In genomic region chr11:7577883-7578242, GRCh38 we compare ENCODE assay signal across 7 cellular contexts.
DNase-seq lines count a peak whose midpoint lies in the region; ATAC-seq lines count a peak whose summit lies in the region.

No MANE protein-coding gene starts in this region.

- H3K27me3 ChIP-seq in duodenal mucosa (ENCODE audit: control insufficient read depth in 1 of 2, insufficient read depth in 2 of 2, low read length in 2 of 2) = no peaks in the 10 kb centered on the region
- no peaks in the 10 kb centered on the region for H3K27me3 ChIP-seq in muscle layer of duodenum (ENCODE audit: low read depth, low read length)

- H3K36me3 ChIP-seq in duodenal mucosa (ENCODE audit: control insufficient read depth in 1 of 2, insufficient read depth in 2 of 2, low read length in 2 of 2) = peaks cover 0 to 4% of the 10 kb centered on the region in 2 donors
- no peaks in the 10 kb centered on the region for H3K36me3 ChIP-seq in muscle layer of duodenum (ENCODE audit: control insufficient read depth in 1 of 2, insufficient read depth in 2 of 2, low read length in 2 of 2)

- DNase-seq in NCI-H510A (lab: John Stamatoyannopoulos, UW) (peak; percentile 18), NCI-H2081 treated with DMSO at 0.1 percent for 48 hours (lab: John Stamatoyannopoulos, UW) (no peak), putamen (ENCODE audit: low spot score) (no peak), middle frontal gyrus (ENCODE audit: extremely low spot score, low spot score) (no peak)

- H3K9me3 ChIP-seq in duodenal mucosa (ENCODE audit: control insufficient read depth in 1 of 2, low read length in 2 of 2) = no peaks in the 10 kb centered on the region
- H3K9me3 ChIP-seq in muscle layer of duodenum (ENCODE audit: control insufficient read depth in 1 of 2, low read length in 2 of 2) = no peaks in the 10 kb centered on the region

- H3K27ac ChIP-seq in duodenal mucosa (ENCODE audit: low read depth, low read length) (peak overlapping the region; percentile 91), muscle layer of duodenum (ENCODE audit: low read length) (peak overlapping the region; percentile 88)

- peak; percentile 39 for ATAC-seq in GM18861 (IDR thresholded peaks at IDR 0.05; ENCODE audit: unreplicated experiment)

- H3K4me3 ChIP-seq in duodenal mucosa (ENCODE audit: low read depth in 1 of 2, low read length in 2 of 2) = peak overlapping the region; percentile 64 to 77
- peak overlapping the region; percentile 46 to 70 for H3K4me3 ChIP-seq in muscle layer of duodenum (ENCODE audit: low read depth in 1 of 2, low read length in 2 of 2)

- H3K4me1 ChIP-seq in duodenal mucosa (ENCODE audit: control insufficient read depth in 1 of 2, insufficient read depth in 2 of 2, low read length in 2 of 2) = peaks cover 62 to 68% of the 10 kb centered on the region in 2 donors
- H3K4me1 ChIP-seq in muscle layer of duodenum (ENCODE audit: control insufficient read depth in 1 of 2, insufficient read depth in 2 of 2, low read length in 2 of 2) = peaks cover 26 to 41% of the 10 kb centered on the region in 2 donors

- H3K9ac ChIP-seq in duodenal mucosa (ENCODE audit: low read depth in 1 of 2, low read length in 2 of 2) = peak overlapping the region; percentile 67 to 79
